In genomic region chr6:52577022-52577777, GRCh38 we compare ENCODE assay signal across 8 cellular contexts. TPM values are rescaled to one million over a fixed set of nuclear protein-coding genes. Genes with fewer than 3 reads are reported as not detected.
DNase-seq lines count a peak whose midpoint lies in the region; ATAC-seq, FAIRE-seq and TF ChIP-seq lines count a peak whose summit lies in the region.

Gene TRAM2 (minus strand): TSS chr6:52577060. CDS start chr6:52576915, 145 bp downstream.

- peak within 1 kb of the TSS; percentile 64 for H3K4me3 ChIP-seq in WERI-Rb-1 (ENCODE audit: low read depth, low read length)
- peak within 1 kb of the TSS; percentile 63 for H3K4me3 ChIP-seq in bronchial epithelial cell (ENCODE audit: low read depth, low read length)

- no peaks in the 10 kb centered on the region for H3K27me3 ChIP-seq in WERI-Rb-1 (ENCODE audit: insufficient read depth, low read depth, severe bottlenecking)
- no peaks in the 10 kb centered on the region for H3K27me3 ChIP-seq in bronchial epithelial cell (ENCODE audit: control insufficient read depth, insufficient read depth, low read length)

- peak; percentile 58 for ATAC-seq in HG02840 (IDR thresholded peaks at IDR 0.05; ENCODE audit: low FRiP score, unreplicated experiment)

- peaks cover 5% of the 10 kb centered on the region for H3K9me3 ChIP-seq in WERI-Rb-1 (ENCODE audit: severe bottlenecking)

- peaks cover 10% of the 10 kb centered on the region for H3K36me3 ChIP-seq in WERI-Rb-1
- no peaks in the 10 kb centered on the region for H3K36me3 ChIP-seq in bronchial epithelial cell (ENCODE audit: control insufficient read depth, insufficient read depth, low read length)

- TF ChIP-seq CTCF in WERI-Rb-1 (IDR thresholded peaks at IDR 0.05; ENCODE audit: low read depth, low read length) (0 out of 2 replicates have a peak, but pooled peaks have one; percentile 4), bronchial epithelial cell (IDR thresholded peaks at IDR 0.05; ENCODE audit: insufficient read depth, low read length, severe bottlenecking) (peak; percentile 18)

- peak within 1 kb of the TSS; percentile 96 for H3K27ac ChIP-seq in WERI-Rb-1

- FAIRE-seq in bronchial epithelial cell (lab: Jason Lieb, UNC) = no peak

- DNase-seq in NCI-H187 (lab: John Stamatoyannopoulos, UW) = peak; percentile 30 to 66
- no peak for DNase-seq in NCI-H187 treated with DMSO at 0.1 percent for 48 hours (lab: John Stamatoyannopoulos, UW)
- DNase-seq in NCI-H1930 (lab: John Stamatoyannopoulos, UW) = peak; percentile 56 to 79
- DNase-seq in WERI-Rb-1 = peak; percentile 94
- DNase-seq in bronchial epithelial cell (ENCODE audit: low read depth) = peak; percentile 36
- DNase-seq in inferior parietal cortex (ENCODE audit: extremely low spot score) = peak; percentile 61
- DNase-seq in stimulated activated CD4-positive, alpha-beta T cell treated with anti-CD3 and anti-CD28 coated beads, Interleukin-12 subunit alpha, Interleukin-12 subunit beta, amount 100 ng/mL, for 24 hours (ENCODE audit: low read depth in 2 of 2) = peak; percentile 50 to 65

RNA-seq across cellular contexts. Expression of gene TRAM2, which starts in this region (rescaled TPM):
- 3.2 and 4.2 TPM in 2 replicates for total RNA-seq in bronchial epithelial cell
